Comparison of ENCODE assay signal across 8 cellular contexts in genomic region chr11:57775474-57775873, GRCh38. TPM values are rescaled to one million over a fixed set of nuclear protein-coding genes. Genes with fewer than 3 reads are reported as not detected.
DNase-seq lines count a peak whose midpoint lies in the region; ATAC-seq and TF ChIP-seq lines count a peak whose summit lies in the region.

No MANE protein-coding gene starts in this region.

- no peak overlapping the region for H3K4me3 Mint-ChIP-seq in activated CD4-positive, alpha-beta T cell treated with anti-CD3 and anti-CD28 coated beads, Interleukin-2, amount 10 ng/mL, durations not matched to agents 24 days and 14 days

- intact Hi-C loops in activated CD4-positive, alpha-beta T cell treated with anti-CD3 and anti-CD28 coated beads, Interleukin-2, amount 10 ng/mL, durations not matched to agents 24 days and 14 days (cut with micrococcal nuclease), result no loop called here

- H3K9me3 ChIP-seq in Peyer's patch, result no peaks in the 10 kb centered on the region
- no peaks in the 10 kb centered on the region for H3K9me3 ChIP-seq in ectodermal cell (ENCODE audit: control insufficient read depth, low read length)
- H3K9me3 ChIP-seq in mucosa of stomach (ENCODE audit: control insufficient read depth, low read length), result no peaks in the 10 kb centered on the region
- no peaks in the 10 kb centered on the region for H3K9me3 ChIP-seq in thoracic aorta

- TF ChIP-seq CTCF in Peyer's patch (IDR thresholded peaks at IDR 0.05), result no peak
- no peak for TF ChIP-seq CTCF in thoracic aorta (IDR thresholded peaks at IDR 0.05)

- no peak overlapping the region for H3K27ac Mint-ChIP-seq in activated CD4-positive, alpha-beta T cell treated with anti-CD3 and anti-CD28 coated beads, Interleukin-2, amount 10 ng/mL, durations not matched to agents 24 days and 14 days

- ATAC-seq in thoracic aorta (ENCODE audit: insufficient number of reproducible peaks, low FRiP score, low read depth) (no peak), HG03025 (IDR thresholded peaks at IDR 0.05; ENCODE audit: low FRiP score, unreplicated experiment) (no peak)

- no peak for TF ChIP-seq POLR2A in Peyer's patch (IDR thresholded peaks at IDR 0.05)

- peaks cover 0 to 82% (median 9%) of the 10 kb centered on the region in 4 donors for H3K4me1 ChIP-seq in Peyer's patch
- H3K4me1 ChIP-seq in ectodermal cell (ENCODE audit: control insufficient read depth, insufficient read depth, low read length), result peaks cover 50% of the 10 kb centered on the region
- peaks cover 89% of the 10 kb centered on the region for H3K4me1 ChIP-seq in mucosa of stomach (ENCODE audit: control insufficient read depth, insufficient read depth, low read length)
- peaks cover 79 to 89% of the 10 kb centered on the region in 2 donors for H3K4me1 ChIP-seq in thoracic aorta (ENCODE audit: control insufficient read depth in 1 of 2, low read depth in 2 of 2)

- peak overlapping the region; percentile 5 for H3K9ac ChIP-seq in mucosa of stomach (ENCODE audit: low read length)

- no peaks in the 10 kb centered on the region for H3K9me3 Mint-ChIP-seq in activated CD4-positive, alpha-beta T cell treated with anti-CD3 and anti-CD28 coated beads, Interleukin-2, amount 10 ng/mL, durations not matched to agents 24 days and 14 days

- H3K4me3 ChIP-seq in Peyer's patch, result peak overlapping the region in 1 of 4 donors; percentile 1
- peak overlapping the region; percentile 8 for H3K4me3 ChIP-seq in ectodermal cell (ENCODE audit: insufficient read depth, low read depth, low read length)
- H3K4me3 ChIP-seq in mucosa of stomach (ENCODE audit: low read length), result no peak overlapping the region
- peak overlapping the region; percentile 57 for H3K4me3 ChIP-seq in thoracic aorta

- WGBS in ectodermal cell, 2 experiments, result 78 to 89% methylated on average over 5 of the region's 5 CpGs

- H3K36me3 Mint-ChIP-seq in activated CD4-positive, alpha-beta T cell treated with anti-CD3 and anti-CD28 coated beads, Interleukin-2, amount 10 ng/mL, durations not matched to agents 24 days and 14 days (ENCODE audit: low read depth), result peaks cover 4% of the 10 kb centered on the region

- H3K4me1 Mint-ChIP-seq in activated CD4-positive, alpha-beta T cell treated with anti-CD3 and anti-CD28 coated beads, Interleukin-2, amount 10 ng/mL, durations not matched to agents 24 days and 14 days, result peaks cover 16% of the 10 kb centered on the region

- no peaks in the 10 kb centered on the region for H3K27me3 Mint-ChIP-seq in activated CD4-positive, alpha-beta T cell treated with anti-CD3 and anti-CD28 coated beads, Interleukin-2, amount 10 ng/mL, durations not matched to agents 24 days and 14 days

- H3K27ac ChIP-seq in Peyer's patch, result peak overlapping the region in 3 of 4 donors; percentile 47 to 91 (median 88)
- peak overlapping the region; percentile 79 for H3K27ac ChIP-seq in ectodermal cell (ENCODE audit: insufficient read depth, low read depth, low read length, poor library complexity, severe bottlenecking)
- H3K27ac ChIP-seq in thoracic aorta, result peak overlapping the region in 1 of 2 donors; percentile 70

- H3K36me3 ChIP-seq in Peyer's patch (no peaks in the 10 kb centered on the region), ectodermal cell (ENCODE audit: control insufficient read depth, insufficient read depth, low read length) (no peaks in the 10 kb centered on the region), mucosa of stomach (ENCODE audit: control insufficient read depth, insufficient read depth, low read length) (no peaks in the 10 kb centered on the region), thoracic aorta (no peaks in the 10 kb centered on the region)

- H3K27me3 ChIP-seq in Peyer's patch, result no peaks in the 10 kb centered on the region
- H3K27me3 ChIP-seq in ectodermal cell (ENCODE audit: control insufficient read depth, insufficient read depth, low read length, poor library complexity, severe bottlenecking), result no peaks in the 10 kb centered on the region
- no peaks in the 10 kb centered on the region for H3K27me3 ChIP-seq in mucosa of stomach (ENCODE audit: control insufficient read depth, insufficient read depth, low read length)
- no peaks in the 10 kb centered on the region for H3K27me3 ChIP-seq in thoracic aorta (replicated peaks; ENCODE audit: insufficient read depth)

- DNase-seq in Peyer's patch, result no peak
- no peak for DNase-seq in thoracic aorta (ENCODE audit: low spot score)
- DNase-seq in cortex of kidney (lab: John Stamatoyannopoulos, UW), result no peak
- no peak for DNase-seq in activated CD8-positive, alpha-beta memory T cell treated with anti-CD3 and anti-CD28 coated beads, Interleukin-2, amount 50 U/mL, for 48 hours
- DNase-seq in activated CD4-positive, alpha-beta T cell treated with anti-CD3 and anti-CD28 coated beads, Interleukin-2, amount 10 ng/mL, durations not matched to agents 24 days and 14 days, result no peak

RNA-seq across cellular contexts. Expression of gene CTNND1, which starts 13.9 kb away (rescaled TPM):
- 100 to 1,000 TPM; 205 to 366 (median 346) TPM for total RNA-seq in Peyer's patch
- polyA plus RNA-seq in ectodermal cell (2013, experiment 1 of 4), result 182 TPM
- 198 TPM for polyA plus RNA-seq in ectodermal cell (2013, experiment 2 of 4)
- 137 TPM for polyA plus RNA-seq in ectodermal cell (2013, experiment 3 of 4)
- 157 TPM for polyA plus RNA-seq in ectodermal cell (2013, experiment 4 of 4)
- total RNA-seq in thoracic aorta, result 100 to 1,000 TPM in 1 of 2 donors, 10 to 100 TPM in 1; 95.3 to 119 TPM
- 4.9 and 6.0 TPM in 2 replicates for total RNA-seq in activated CD4-positive, alpha-beta T cell treated with anti-CD3 and anti-CD28 coated beads, Interleukin-2, amount 10 ng/mL, durations not matched to agents 24 days and 14 days

RNA-seq across cellular contexts. Expression of gene BTBD18, which starts 23.9 kb away (rescaled TPM):
- not detected for total RNA-seq in Peyer's patch
- polyA plus RNA-seq in ectodermal cell (2013, experiment 1 of 4), result not detected
- polyA plus RNA-seq in ectodermal cell (2013, experiment 2 of 4), result not detected
- not detected for polyA plus RNA-seq in ectodermal cell (2013, experiment 3 of 4)
- not detected for polyA plus RNA-seq in ectodermal cell (2013, experiment 4 of 4)
- total RNA-seq in thoracic aorta, result not detected
- not detected in 2 replicates for total RNA-seq in activated CD4-positive, alpha-beta T cell treated with anti-CD3 and anti-CD28 coated beads, Interleukin-2, amount 10 ng/mL, durations not matched to agents 24 days and 14 days

RNA-seq across cellular contexts. Expression of gene SELENOH, which starts 34.2 kb away (rescaled TPM):
- total RNA-seq in Peyer's patch, result 10 to 100 TPM; 42.0 to 50.5 (median 46.5) TPM
- polyA plus RNA-seq in ectodermal cell (2013, experiment 1 of 4), result 170 TPM
- polyA plus RNA-seq in ectodermal cell (2013, experiment 2 of 4), result 159 TPM
- 184 TPM for polyA plus RNA-seq in ectodermal cell (2013, experiment 3 of 4)
- 183 TPM for polyA plus RNA-seq in ectodermal cell (2013, experiment 4 of 4)
- 10 to 100 TPM; 73.9 to 78.0 TPM for total RNA-seq in thoracic aorta
- 211 and 216 TPM in 2 replicates for total RNA-seq in activated CD4-positive, alpha-beta T cell treated with anti-CD3 and anti-CD28 coated beads, Interleukin-2, amount 10 ng/mL, durations not matched to agents 24 days and 14 days

Comparison
In these comparisons a context has a peak if more than half of its experiments do, and no peak if none do; other contexts are left out.
1. RNA of gene CTNND1, which starts 13.9 kb away (total RNA-seq): 205 to 366 TPM in Peyer's patch and 95.3 to 119 TPM in thoracic aorta; 4.9 to 6.0 TPM in activated CD4-positive, alpha-beta T cell treated with anti-CD3 and anti-CD28 coated beads, Interleukin-2, amount 10 ng/mL, durations not matched to agents 24 days and 14 days; every median in the first group is over 10 times any median in the second.